5 cellular contexts compared by ENCODE assay signal in the genomic region with DNA sequence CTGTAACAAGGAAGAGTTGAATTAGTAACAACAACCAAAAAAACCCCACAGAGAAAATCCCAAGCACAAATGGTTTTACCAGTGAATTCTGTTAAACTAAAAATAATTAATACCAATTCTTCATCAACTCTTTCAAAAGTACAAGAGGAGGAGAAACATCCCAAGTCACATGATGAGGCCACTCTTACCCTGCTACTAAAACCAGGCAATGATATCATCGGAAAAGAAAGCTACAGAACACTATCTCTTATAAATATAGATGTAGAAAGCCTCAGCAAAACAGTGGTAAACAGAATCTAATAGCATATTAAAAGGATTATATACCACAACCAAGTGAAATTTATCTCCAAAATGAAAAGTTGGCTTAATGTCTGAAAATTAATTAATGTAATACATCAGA.
"Had no signal": no experiment of that assay in that cellular context is flagged by ENCODE, and none has a peak within 500 bp of the region (broad histone marks: within the 10 kb centered on the region; RNA-seq: fewer than 3 reads in every experiment).

No MANE protein-coding gene starts in this region.

- ATAC-seq: HepG2, K562 had no signal

- DNase-seq: IMR-90, KBM-7 had no signal

- FAIRE-seq: HepG2, HTR-8/SVneo, K562 had no signal
